ENCODE assay signal across 1 cellular context in genomic region chr19:918152-918437, GRCh38.
TF ChIP-seq lines count a peak whose summit lies in the region.

No MANE protein-coding gene starts in this region.

TF ChIP-seq in H1, 55 proteins besides CTCF, POLR2A, EP300 and RAD21:
- TF ChIP-seq MAFK (IDR thresholded peaks at IDR 0.05; ENCODE audit: low read depth, low read length) (no peak), RNF2 (IDR thresholded peaks at IDR 0.05; ENCODE audit: borderline replicate concordance, low read depth, low read length, missing control alignments, poor library complexity, severe bottlenecking) (peak; percentile 26), SUZ12 (IDR thresholded peaks at IDR 0.05; ENCODE audit: low read length) (0 out of 2 replicates have a peak, but pooled peaks have one; percentile 1), EGR1 (IDR thresholded peaks at IDR 0.05; ENCODE audit: borderline replicate concordance, low read depth, low read length) (no peak)
